Comparison of ENCODE assay signal across 1 cellular context in the genomic region with DNA sequence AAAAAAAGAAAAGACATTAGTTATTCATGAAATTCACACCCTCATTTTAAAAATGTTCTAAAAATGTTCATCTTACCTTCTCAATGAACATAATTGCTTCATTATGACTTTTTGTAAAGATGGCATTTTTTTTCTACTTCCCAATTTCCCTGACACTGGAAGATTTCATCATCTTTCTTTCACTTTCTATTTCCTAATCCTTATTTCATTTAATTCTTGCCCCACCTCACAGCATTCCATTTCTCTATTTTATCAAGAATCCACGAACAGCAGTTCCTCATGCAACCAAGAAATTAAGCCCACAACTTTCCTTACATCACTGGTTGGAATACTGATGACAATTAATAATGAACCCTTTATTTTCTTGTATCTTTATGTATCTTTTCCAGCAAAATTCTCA.
TF ChIP-seq lines count a peak whose summit lies in the region.

No MANE protein-coding gene starts in this region.

TF ChIP-seq in GM12878, 131 proteins besides CTCF, POLR2A, EP300 and RAD21 (continued from another document):
- TF ChIP-seq, protein P1, sequence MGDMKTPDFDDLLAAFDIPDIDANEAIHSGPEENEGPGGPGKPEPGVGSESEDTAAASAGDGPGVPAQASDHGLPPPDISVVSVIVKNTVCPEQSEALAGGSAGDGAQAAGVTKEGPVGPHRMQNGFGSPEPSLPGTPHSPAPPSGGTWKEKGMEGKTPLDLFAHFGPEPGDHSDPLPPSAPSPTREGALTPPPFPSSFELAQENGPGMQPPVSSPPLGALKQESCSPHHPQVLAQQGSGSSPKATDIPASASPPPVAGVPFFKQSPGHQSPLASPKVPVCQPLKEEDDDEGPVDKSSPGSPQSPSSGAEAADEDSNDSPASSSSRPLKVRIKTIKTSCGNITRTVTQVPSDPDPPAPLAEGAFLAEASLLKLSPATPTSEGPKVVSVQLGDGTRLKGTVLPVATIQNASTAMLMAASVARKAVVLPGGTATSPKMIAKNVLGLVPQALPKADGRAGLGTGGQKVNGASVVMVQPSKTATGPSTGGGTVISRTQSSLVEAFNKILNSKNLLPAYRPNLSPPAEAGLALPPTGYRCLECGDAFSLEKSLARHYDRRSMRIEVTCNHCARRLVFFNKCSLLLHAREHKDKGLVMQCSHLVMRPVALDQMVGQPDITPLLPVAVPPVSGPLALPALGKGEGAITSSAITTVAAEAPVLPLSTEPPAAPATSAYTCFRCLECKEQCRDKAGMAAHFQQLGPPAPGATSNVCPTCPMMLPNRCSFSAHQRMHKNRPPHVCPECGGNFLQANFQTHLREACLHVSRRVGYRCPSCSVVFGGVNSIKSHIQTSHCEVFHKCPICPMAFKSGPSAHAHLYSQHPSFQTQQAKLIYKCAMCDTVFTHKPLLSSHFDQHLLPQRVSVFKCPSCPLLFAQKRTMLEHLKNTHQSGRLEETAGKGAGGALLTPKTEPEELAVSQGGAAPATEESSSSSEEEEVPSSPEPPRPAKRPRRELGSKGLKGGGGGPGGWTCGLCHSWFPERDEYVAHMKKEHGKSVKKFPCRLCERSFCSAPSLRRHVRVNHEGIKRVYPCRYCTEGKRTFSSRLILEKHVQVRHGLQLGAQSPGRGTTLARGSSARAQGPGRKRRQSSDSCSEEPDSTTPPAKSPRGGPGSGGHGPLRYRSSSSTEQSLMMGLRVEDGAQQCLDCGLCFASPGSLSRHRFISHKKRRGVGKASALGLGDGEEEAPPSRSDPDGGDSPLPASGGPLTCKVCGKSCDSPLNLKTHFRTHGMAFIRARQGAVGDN (IDR thresholded peaks at IDR 0.05) = no peak
- TF ChIP-seq JUNB (IDR thresholded peaks at IDR 0.05) (no peak), PML (IDR thresholded peaks at IDR 0.05; ENCODE audit: low read length) (no peak), ZNF622 (IDR thresholded peaks at IDR 0.05) (no peak), CHD2 (IDR thresholded peaks at IDR 0.05; ENCODE audit: borderline replicate concordance, low read depth, low read length) (no peak)
- TF ChIP-seq, protein P2, sequence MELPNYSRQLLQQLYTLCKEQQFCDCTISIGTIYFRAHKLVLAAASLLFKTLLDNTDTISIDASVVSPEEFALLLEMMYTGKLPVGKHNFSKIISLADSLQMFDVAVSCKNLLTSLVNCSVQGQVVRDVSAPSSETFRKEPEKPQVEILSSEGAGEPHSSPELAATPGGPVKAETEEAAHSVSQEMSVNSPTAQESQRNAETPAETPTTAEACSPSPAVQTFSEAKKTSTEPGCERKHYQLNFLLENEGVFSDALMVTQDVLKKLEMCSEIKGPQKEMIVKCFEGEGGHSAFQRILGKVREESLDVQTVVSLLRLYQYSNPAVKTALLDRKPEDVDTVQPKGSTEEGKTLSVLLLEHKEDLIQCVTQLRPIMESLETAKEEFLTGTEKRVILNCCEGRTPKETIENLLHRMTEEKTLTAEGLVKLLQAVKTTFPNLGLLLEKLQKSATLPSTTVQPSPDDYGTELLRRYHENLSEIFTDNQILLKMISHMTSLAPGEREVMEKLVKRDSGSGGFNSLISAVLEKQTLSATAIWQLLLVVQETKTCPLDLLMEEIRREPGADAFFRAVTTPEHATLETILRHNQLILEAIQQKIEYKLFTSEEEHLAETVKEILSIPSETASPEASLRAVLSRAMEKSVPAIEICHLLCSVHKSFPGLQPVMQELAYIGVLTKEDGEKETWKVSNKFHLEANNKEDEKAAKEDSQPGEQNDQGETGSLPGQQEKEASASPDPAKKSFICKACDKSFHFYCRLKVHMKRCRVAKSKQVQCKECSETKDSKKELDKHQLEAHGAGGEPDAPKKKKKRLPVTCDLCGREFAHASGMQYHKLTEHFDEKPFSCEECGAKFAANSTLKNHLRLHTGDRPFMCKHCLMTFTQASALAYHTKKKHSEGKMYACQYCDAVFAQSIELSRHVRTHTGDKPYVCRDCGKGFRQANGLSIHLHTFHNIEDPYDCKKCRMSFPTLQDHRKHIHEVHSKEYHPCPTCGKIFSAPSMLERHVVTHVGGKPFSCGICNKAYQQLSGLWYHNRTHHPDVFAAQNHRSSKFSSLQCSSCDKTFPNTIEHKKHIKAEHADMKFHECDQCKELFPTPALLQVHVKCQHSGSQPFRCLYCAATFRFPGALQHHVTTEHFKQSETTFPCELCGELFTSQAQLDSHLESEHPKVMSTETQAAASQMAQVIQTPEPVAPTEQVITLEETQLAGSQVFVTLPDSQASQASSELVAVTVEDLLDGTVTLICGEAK (IDR thresholded peaks at IDR 0.05; ENCODE audit: borderline replicate concordance) = no peak
TF ChIP-seq in GM12878: peak in this region for 0.
